Comparison of ENCODE assay signal across 9 cellular contexts in genomic region chr16:3113765-3114479, GRCh38. TPM values are rescaled to one million over a fixed set of nuclear protein-coding genes. Genes with fewer than 3 reads are reported as not detected.
DNase-seq lines count a peak whose midpoint lies in the region; ATAC-seq and TF ChIP-seq lines count a peak whose summit lies in the region.
"Had no signal": no experiment of that assay in that cellular context is flagged by ENCODE, and none has a peak within 500 bp of the region (broad histone marks: within the 10 kb centered on the region; RNA-seq: fewer than 3 reads in every experiment).

No MANE protein-coding gene starts in this region.

- 38% methylated on average over 7 of the region's 17 CpGs for WGBS in esophagus muscularis mucosa
- 54 to 66% (median 58%) methylated on average over 10 to 17 of the region's 17 CpGs for WGBS in adrenal gland, 4 donors

- TF ChIP-seq POLR2A in esophagus muscularis mucosa (IDR thresholded peaks at IDR 0.05; ENCODE audit: low read depth), result no peak
- TF ChIP-seq POLR2A in adrenal gland (IDR thresholded peaks at IDR 0.05), result no peak

- H3K4me1 ChIP-seq in DND-41 (ENCODE audit: insufficient read depth, low read length) (no peaks in the 10 kb centered on the region), PC-9 (replicated peaks; ENCODE audit: insufficient read depth) (peaks cover 14% of the 10 kb centered on the region), esophagus muscularis mucosa (peaks cover 26 to 43% (median 33%) of the 10 kb centered on the region in 4 donors), parathyroid adenoma (peaks cover 8% of the 10 kb centered on the region), adrenal gland (replicated peaks in 1 of 2) (peaks cover 21 to 32% of the 10 kb centered on the region in 2 donors)

- H3K4me2 ChIP-seq in DND-41 (ENCODE audit: insufficient read depth, low read length) (no peak overlapping the region), PC-9 (peak overlapping the region; percentile 99), parathyroid adenoma (ENCODE audit: low read length) (peak overlapping the region; percentile 88)

- ATAC-seq in DND-41 (ENCODE audit: insufficient read depth, low read depth) (no peak), HG03457 (IDR thresholded peaks at IDR 0.05; ENCODE audit: unreplicated experiment) (no peak)

- no peak for DNase-seq in DND-41
- DNase-seq in PC-9, result no peak
- DNase-seq in esophagus muscularis mucosa (ENCODE audit: extremely low spot score), result no peak
- DNase-seq in NCI-H524 (lab: John Stamatoyannopoulos, UW), result no peak
- no peak for DNase-seq in adrenal gland
- no peak for DNase-seq in HT-29 (ENCODE audit: low spot score)
- DNase-seq: DMS79 treated with DMSO at 0.1 percent for 48 hours had no signal

- TF ChIP-seq CTCF in DND-41 (IDR thresholded peaks at IDR 0.05; ENCODE audit: borderline replicate concordance, extremely low read depth, low read length, poor library complexity, severe bottlenecking) (peak; percentile 33), PC-9 (conservative IDR thresholded peaks at IDR 0.05) (no peak), esophagus muscularis mucosa (IDR thresholded peaks at IDR 0.05) (no peak), parathyroid adenoma (IDR thresholded peaks at IDR 0.05) (no peak), adrenal gland (IDR thresholded peaks at IDR 0.05) (no peak)

- peaks cover 9% of the 10 kb centered on the region; the same call in 1 of the 2 replicates for H3F3A ChIP-seq in PC-9 (ENCODE audit: insufficient read depth, low read depth)

- no peak overlapping the region for H3K4me3 ChIP-seq in DND-41 (ENCODE audit: low read depth in 1 of 2, low read length in 2 of 2)
- peak overlapping the region; percentile 72 for H3K4me3 ChIP-seq in PC-9
- peak overlapping the region; percentile 60 to 76 (median 72) for H3K4me3 ChIP-seq in esophagus muscularis mucosa
- peak overlapping the region; percentile 94 for H3K4me3 ChIP-seq in parathyroid adenoma (ENCODE audit: low read depth, low read length)
- peak overlapping the region in 1 of 4 donors; percentile 90 for H3K4me3 ChIP-seq in adrenal gland

- CTCF ChIA-PET in PC-9 (lab: Charles Lee), result interaction anchor here (0.6 kb wide), 1 partner anchor 8 kb away, joined by 6 read pairs; no protein-coding TSS in a partner anchor

- intact Hi-C loops in PC-9 (cut with micrococcal nuclease; ENCODE audit: unreplicated experiment), result no loop called here
- intact Hi-C loops in esophagus muscularis mucosa (cut with DNase I), result no loop called here
- intact Hi-C loops in adrenal gland (cut with DNase I), result no loop called here

- H3K36me3 ChIP-seq in DND-41 (ENCODE audit: insufficient read depth, low read length) (no peaks in the 10 kb centered on the region), PC-9 (ENCODE audit: low read depth) (no peaks in the 10 kb centered on the region), esophagus muscularis mucosa (peaks cover 0 to 46% (median 37%) of the 10 kb centered on the region in 4 donors), parathyroid adenoma (ENCODE audit: control insufficient read depth, insufficient read depth, low read length) (no peaks in the 10 kb centered on the region), adrenal gland (replicated peaks in 1 of 2) (peaks cover 0 to 27% of the 10 kb centered on the region in 2 donors)

- H2AFZ ChIP-seq in DND-41 (ENCODE audit: low read depth, low read length), result no peak overlapping the region
- no peak overlapping the region for H2AFZ ChIP-seq in PC-9
- no peak overlapping the region for H2AFZ ChIP-seq in parathyroid adenoma

- H4K20me1 ChIP-seq in DND-41 (ENCODE audit: insufficient read depth, low read length) (no peaks in the 10 kb centered on the region), PC-9 (ENCODE audit: insufficient read depth) (no peaks in the 10 kb centered on the region)

- H3K27me3 ChIP-seq in DND-41 (ENCODE audit: insufficient read depth, low read length, poor library complexity), result no peaks in the 10 kb centered on the region
- no peaks in the 10 kb centered on the region for H3K27me3 ChIP-seq in PC-9 (ENCODE audit: insufficient read depth, low read depth)
- H3K27me3 ChIP-seq in esophagus muscularis mucosa, result no peaks in the 10 kb centered on the region
- H3K27me3 ChIP-seq in parathyroid adenoma (ENCODE audit: control insufficient read depth, insufficient read depth, low read length), result no peaks in the 10 kb centered on the region
- no peaks in the 10 kb centered on the region for H3K27me3 ChIP-seq in adrenal gland

- no peak overlapping the region for H3K9ac ChIP-seq in DND-41 (ENCODE audit: low read depth, low read length)
- no peak overlapping the region for H3K9ac ChIP-seq in parathyroid adenoma

- BruUV-seq in PC-9 (replicated peaks; lab: Mats Ljungman, UMichigan), result no TSS peak

- H3K27ac ChIP-seq in DND-41 (ENCODE audit: low read length), result no peak overlapping the region
- H3K27ac ChIP-seq in PC-9, result no peak overlapping the region
- H3K27ac ChIP-seq in esophagus muscularis mucosa (replicated peaks in 1 of 4), result peak overlapping the region in 3 of 4 donors; percentile 68 to 77 (median 71)
- H3K27ac ChIP-seq in parathyroid adenoma, result no peak overlapping the region
- peak overlapping the region in 1 of 5 donors; percentile 46 for H3K27ac ChIP-seq in adrenal gland

- H3K9me3 ChIP-seq in DND-41 (ENCODE audit: insufficient read depth, low read length, severe bottlenecking) (no peaks in the 10 kb centered on the region), PC-9 (ENCODE audit: insufficient read depth, low read depth) (no peaks in the 10 kb centered on the region), esophagus muscularis mucosa (no peaks in the 10 kb centered on the region), parathyroid adenoma (ENCODE audit: control insufficient read depth, low read length) (no peaks in the 10 kb centered on the region), adrenal gland (replicated peaks in 1 of 3) (no peaks in the 10 kb centered on the region)

- POLR2A ChIA-PET in PC-9 (lab: Charles Lee; ENCODE audit: unreplicated experiment), result interaction anchor here (0.6 kb wide), 1 partner anchor 149 kb away, joined by 8 read pairs; no protein-coding TSS in a partner anchor

- H3K79me2 ChIP-seq in DND-41 (ENCODE audit: insufficient read depth, low read length), result no peaks in the 10 kb centered on the region
- H3K79me2 ChIP-seq in PC-9 (ENCODE audit: low read depth), result peaks cover 18% of the 10 kb centered on the region
- H3K79me2 ChIP-seq in parathyroid adenoma, result no peaks in the 10 kb centered on the region

- no peaks in the 10 kb centered on the region for H3K9me2 ChIP-seq in PC-9 (ENCODE audit: insufficient read depth)

- TF ChIP-seq EP300 in esophagus muscularis mucosa (IDR thresholded peaks at IDR 0.05), result no peak

RNA-seq across cellular contexts. Expression of gene ZNF205, which starts 1.5 kb away (rescaled TPM):
- total RNA-seq in PC-9 (2021), result 17.4 and 18.0 TPM in 2 replicates
- 10 to 100 TPM; 10.6 to 25.0 (median 17.1) TPM for total RNA-seq in esophagus muscularis mucosa
- total RNA-seq in adrenal gland, result 10 to 100 TPM; 10.1 to 25.5 (median 15.2) TPM
- polyA plus RNA-seq in adrenal gland, result 10 to 100 TPM in 2 of 3 donors, 1 to 10 TPM in 1; 3.8 to 86.1 (median 33.9) TPM
- total RNA-seq in HT-29 (2014; rRNA removed; shearing (Covaris generic)), result 26.7 and 33.3 TPM in 2 replicates

RNA-seq across cellular contexts. Expression of gene ZSCAN10, which starts 14.8 kb away (rescaled TPM):
- total RNA-seq in PC-9 (2021) (0.23 TPM in 1 of 2 replicates, not detected in the other), esophagus muscularis mucosa (not detected), adrenal gland (under 1 TPM in 2 of 8 donors, not detected in 6; 0.15 to 0.50 TPM)
- under 1 TPM in 1 of 3 donors, not detected in 2; 0.13 TPM for polyA plus RNA-seq in adrenal gland
- not detected in 2 replicates for total RNA-seq in HT-29 (2014; rRNA removed; shearing (Covaris generic))

RNA-seq across cellular contexts. Expression of gene ZNF213, which starts 20.9 kb away (rescaled TPM):
- total RNA-seq in PC-9 (2021) (15.9 and 17.7 TPM in 2 replicates), esophagus muscularis mucosa (10 to 100 TPM in 3 of 4 donors, 1 to 10 TPM in 1; 8.4 to 18.3 (median 13.5) TPM), adrenal gland (10 to 100 TPM in 7 of 8 donors, 1 to 10 TPM in 1; 9.5 to 19.3 (median 14.0) TPM)
- polyA plus RNA-seq in adrenal gland, result 10 to 100 TPM in 2 of 3 donors, 1 to 10 TPM in 1; 4.2 to 19.5 (median 10.4) TPM
- 5.8 and 7.2 TPM in 2 replicates for total RNA-seq in HT-29 (2014; rRNA removed; shearing (Covaris generic))

RNA-seq across cellular contexts. Expression of gene IL32, which starts 48.5 kb away (rescaled TPM):
- total RNA-seq in PC-9 (2021) (1.5 and 2.2 TPM in 2 replicates), esophagus muscularis mucosa (10 to 100 TPM; 13.7 to 40.8 (median 31.2) TPM), adrenal gland (100 to 1,000 TPM in 1 of 8 donors, 10 to 100 TPM in 6, 1 to 10 TPM in 1; 8.8 to 106 (median 23.1) TPM)
- 100 to 1,000 TPM in 2 of 3 donors, 10 to 100 TPM in 1; 19.9 to 127 (median 118) TPM for polyA plus RNA-seq in adrenal gland
- 5.0 and 8.5 TPM in 2 replicates for total RNA-seq in HT-29 (2014; rRNA removed; shearing (Covaris generic))

Comparison
In these comparisons a context has a peak if more than half of its experiments do, and no peak if none do; other contexts are left out.
1. H3K27ac ChIP-seq: peak in esophagus muscularis mucosa (3 of 4); none in DND-41 (single experiment), PC-9 (single experiment) and parathyroid adenoma (single experiment).
2. H3K4me3 ChIP-seq: peak in PC-9 (single experiment), esophagus muscularis mucosa (4 of 4) and parathyroid adenoma (single experiment); none in DND-41 (0 of 2).